37 cellular contexts compared by ENCODE assay signal in the genomic region with DNA sequence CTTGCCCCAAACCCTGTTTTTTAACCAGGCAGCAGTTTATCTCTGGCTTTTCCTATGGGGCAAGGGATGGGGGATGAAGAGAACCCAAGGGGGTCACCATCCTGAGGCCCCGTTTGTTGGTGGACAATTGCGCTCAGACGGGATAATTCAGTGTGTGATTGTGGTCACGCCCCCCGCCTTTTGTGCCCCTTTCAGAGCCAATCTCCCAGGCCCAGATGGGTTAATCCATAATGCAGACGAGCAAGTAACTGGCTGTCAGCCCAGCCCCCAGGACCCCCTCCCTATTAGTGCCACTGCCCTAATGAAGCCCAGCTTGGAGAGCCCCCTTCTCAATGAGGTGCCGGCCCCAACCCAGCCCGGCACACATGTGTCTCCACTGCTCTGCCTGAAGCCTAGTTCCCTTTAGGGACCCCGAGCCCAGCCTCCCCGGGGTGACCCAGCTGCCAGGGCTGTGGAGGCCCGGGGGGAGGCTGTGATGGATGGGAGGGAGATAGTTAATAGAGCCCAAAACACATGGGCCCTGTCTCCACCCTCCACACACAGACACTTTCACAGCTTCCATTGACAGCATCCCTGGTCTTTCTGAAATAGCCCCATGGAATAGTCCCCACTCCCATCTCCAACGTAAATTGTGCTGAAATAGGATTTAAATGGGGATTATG. TPM values are rescaled to one million over a fixed set of nuclear protein-coding genes. Genes with fewer than 3 reads are reported as not detected.
"Had no signal": no experiment of that assay in that cellular context is flagged by ENCODE, and none has a peak within 500 bp of the region (broad histone marks: within the 10 kb centered on the region; RNA-seq: fewer than 3 reads in every experiment).

No MANE protein-coding gene starts in this region.

- H3K36me3 Mint-ChIP-seq: activated CD8-positive, alpha-beta memory T cell treated with anti-CD3 and anti-CD28 coated beads, Interleukin-2, amount 10 ng/mL, durations not matched to agents 7 days and 5 days; activated naive CD8-positive, alpha-beta T cell treated with anti-CD3 and anti-CD28 coated beads, Interleukin-2, amount 10 ng/mL, durations not matched to agents 7 days and 5 days; brain; T-cell; WTC11 had no signal

- H3K9me3 Mint-ChIP-seq: activated naive CD4-positive, alpha-beta T cell treated with anti-CD3 and anti-CD28 coated beads for 36 hours; activated naive CD4-positive, alpha-beta T cell treated with anti-CD3 and anti-CD28 coated beads, Interleukin-2, amount 50 U/mL, for 72 hours; activated naive CD8-positive, alpha-beta T cell treated with anti-CD3 and anti-CD28 coated beads, Interleukin-2, amount 10 ng/mL, durations not matched to agents 7 days and 5 days; activated T-helper 1 cell treated with anti-CD3 and anti-CD28 coated beads, Interleukin-12 subunit alpha, Interleukin-12 subunit beta, Interleukin-2, Interleukin-4 antibody, amounts not matched to agents 30 ng/mL and 10 ng/mL and 1 ng/mL, durations not matched to agents 14 hours and 24 hours and 36 hours; activated T-helper 2 cell treated with anti-CD3 and anti-CD28 coated beads, Interferon-gamma antibody, Interleukin-2, Interleukin-4, amounts not matched to agents 10 μg/mL and 5 μg/mL and 100 μg/mL, durations not matched to agents 14 hours and 24 hours and 36 hours; dendritic cell treated with granulocyte-macrophage colony-stimulating factor and Interleukin-4, amounts not matched to agents 40 ng/mL and 50 ng/mL, for 4 days; T-cell; T-helper 1 cell treated with Interleukin-12 subunit alpha and Interleukin-12 subunit beta and Interleukin-4 antibody, amounts not matched to agents 30 μg/mL and 1 μg/mL, for 36 hours; WTC11 had no signal

- H3K36me3 ChIP-seq: ascending aorta, breast epithelium, cardiac muscle cell, colonic mucosa, esophagus muscularis mucosa, gastrocnemius medialis, heart left ventricle had no signal

- DNase-seq: activated CD4-positive, alpha-beta T cell treated with anti-CD3 and anti-CD28 coated beads for 48 hours; activated CD4-positive, alpha-beta T cell treated with anti-CD3 and anti-CD28 coated beads, Interleukin-2, amount 50 U/mL, for 1 hour; activated CD4-positive, alpha-beta T cell treated with anti-CD3 and anti-CD28 coated beads, Interleukin-2, amount 50 U/mL, for 48 hours; activated CD8-positive, alpha-beta memory T cell treated with anti-CD3 and anti-CD28 coated beads, Interleukin-2, amount 10 ng/mL, durations not matched to agents 7 days and 5 days; activated CD8-positive, alpha-beta memory T cell treated with anti-CD3 and anti-CD28 coated beads, Interleukin-2, amount 50 U/mL, for 4 hours; activated CD8-positive, alpha-beta T cell treated with anti-CD3 and anti-CD28 coated beads, Interleukin-2, amount 10 ng/mL, durations not matched to agents 7 days and 5 days; activated effector memory CD4-positive, alpha-beta T cell treated with anti-CD3 and anti-CD28 coated beads, Interleukin-2, amount 50 U/mL, for 16 hours; activated naive CD4-positive, alpha-beta T cell treated with anti-CD3 and anti-CD28 coated beads for 36 hours; activated naive CD8-positive, alpha-beta T cell treated with anti-CD3 and anti-CD28 coated beads, Interleukin-2, amount 10 ng/mL, durations not matched to agents 7 days and 5 days; activated T-cell treated with anti-CD3 and anti-CD28 coated beads, Interleukin-2, amount 50 U/mL, for 1 hour; activated T-cell treated with anti-CD3 and anti-CD28 coated beads, Interleukin-2, amount 50 U/mL, for 48 hours; central memory CD4-positive, alpha-beta T cell; cerebellar nuclear complex; colonic mucosa; dorsolateral prefrontal cortex; effector CD8-positive, alpha-beta T cell; erythroblast; foreskin keratinocyte; gastrocnemius medialis; glutamatergic neuron; heart left ventricle; SW 1271; T-cell; T1000 had no signal

- H3K4me1 ChIP-seq: breast epithelium, colonic mucosa, foreskin keratinocyte had no signal

- H3K9me3 ChIP-seq: ascending aorta, breast epithelium, colonic mucosa, esophagus muscularis mucosa, gastrocnemius medialis, heart left ventricle had no signal

- H3K27ac Mint-ChIP-seq: activated CD8-positive, alpha-beta memory T cell treated with anti-CD3 and anti-CD28 coated beads, Interleukin-2, amount 10 ng/mL, durations not matched to agents 7 days and 5 days; activated CD8-positive, alpha-beta T cell treated with anti-CD3 and anti-CD28 coated beads, Interleukin-2, amount 10 ng/mL, durations not matched to agents 7 days and 5 days; activated naive CD4-positive, alpha-beta T cell treated with anti-CD3 and anti-CD28 coated beads for 36 hours; activated naive CD4-positive, alpha-beta T cell treated with anti-CD3 and anti-CD28 coated beads, Interleukin-2, amount 50 U/mL, for 72 hours; activated naive CD8-positive, alpha-beta T cell treated with anti-CD3 and anti-CD28 coated beads, Interleukin-2, amount 10 ng/mL, durations not matched to agents 7 days and 5 days; activated T-helper 1 cell treated with anti-CD3 and anti-CD28 coated beads, Interleukin-12 subunit alpha, Interleukin-12 subunit beta, Interleukin-2, Interleukin-4 antibody, amounts not matched to agents 30 ng/mL and 10 ng/mL and 1 ng/mL, durations not matched to agents 14 hours and 24 hours and 36 hours; activated T-helper 2 cell treated with anti-CD3 and anti-CD28 coated beads, Interferon-gamma antibody, Interleukin-2, Interleukin-4, amounts not matched to agents 10 μg/mL and 5 μg/mL and 100 μg/mL, durations not matched to agents 14 hours and 24 hours and 36 hours; dendritic cell treated with granulocyte-macrophage colony-stimulating factor and Interleukin-4, amounts not matched to agents 40 ng/mL and 50 ng/mL, for 4 days; T-cell; T-helper 1 cell treated with Interleukin-12 subunit alpha and Interleukin-12 subunit beta and Interleukin-4 antibody, amounts not matched to agents 30 μg/mL and 1 μg/mL, for 36 hours; WTC11 had no signal

- ATAC-seq: activated CD8-positive, alpha-beta memory T cell treated with anti-CD3 and anti-CD28 coated beads, Interleukin-2, amount 10 ng/mL, durations not matched to agents 7 days and 5 days; activated CD8-positive, alpha-beta T cell treated with anti-CD3 and anti-CD28 coated beads, Interleukin-2, amount 10 ng/mL, durations not matched to agents 7 days and 5 days; activated naive CD4-positive, alpha-beta T cell treated with anti-CD3 and anti-CD28 coated beads, Interleukin-2, amount 50 U/mL, for 72 hours; foreskin keratinocyte; gastrocnemius medialis; heart left ventricle; T-cell; WTC11 had no signal

- H3K27ac ChIP-seq: ascending aorta, breast epithelium, cardiac muscle cell, colonic mucosa, dorsolateral prefrontal cortex, esophagus muscularis mucosa, foreskin keratinocyte, gastrocnemius medialis, heart left ventricle, VCaP had no signal

- H3K4me3 ChIP-seq: ascending aorta, breast epithelium, cardiac muscle cell, colonic mucosa, dorsolateral prefrontal cortex, esophagus muscularis mucosa, gastrocnemius medialis, heart left ventricle had no signal

- H3K4me3 Mint-ChIP-seq: activated CD8-positive, alpha-beta memory T cell treated with anti-CD3 and anti-CD28 coated beads, Interleukin-2, amount 10 ng/mL, durations not matched to agents 7 days and 5 days; activated CD8-positive, alpha-beta T cell treated with anti-CD3 and anti-CD28 coated beads, Interleukin-2, amount 10 ng/mL, durations not matched to agents 7 days and 5 days; activated naive CD4-positive, alpha-beta T cell treated with anti-CD3 and anti-CD28 coated beads for 36 hours; activated naive CD8-positive, alpha-beta T cell treated with anti-CD3 and anti-CD28 coated beads, Interleukin-2, amount 10 ng/mL, durations not matched to agents 7 days and 5 days; activated T-helper 1 cell treated with anti-CD3 and anti-CD28 coated beads, Interleukin-12 subunit alpha, Interleukin-12 subunit beta, Interleukin-2, Interleukin-4 antibody, amounts not matched to agents 30 ng/mL and 10 ng/mL and 1 ng/mL, durations not matched to agents 14 hours and 24 hours and 36 hours; dendritic cell treated with granulocyte-macrophage colony-stimulating factor and Interleukin-4, amounts not matched to agents 40 ng/mL and 50 ng/mL, for 4 days; T-cell; T-helper 1 cell treated with Interleukin-12 subunit alpha and Interleukin-12 subunit beta and Interleukin-4 antibody, amounts not matched to agents 30 μg/mL and 1 μg/mL, for 36 hours; WTC11 had no signal

RNA-seq across cellular contexts. Expression of a gene that starts 51.5 kb away (rescaled TPM):
- total RNA-seq: activated CD8-positive, alpha-beta memory T cell treated with anti-CD3 and anti-CD28 coated beads for 36 hours; activated CD8-positive, alpha-beta memory T cell treated with anti-CD3 and anti-CD28 coated beads, Interleukin-2, amount 10 ng/mL, durations not matched to agents 7 days and 5 days; activated naive CD4-positive, alpha-beta T cell treated with anti-CD3 and anti-CD28 coated beads for 36 hours; activated naive CD4-positive, alpha-beta T cell treated with anti-CD3 and anti-CD28 coated beads, Interleukin-2, amount 50 U/mL, for 72 hours; activated naive CD8-positive, alpha-beta T cell treated with anti-CD3 and anti-CD28 coated beads, Interleukin-2, amount 10 ng/mL, durations not matched to agents 7 days and 5 days; activated T-helper 1 cell treated with anti-CD3 and anti-CD28 coated beads, Interleukin-12 subunit alpha, Interleukin-12 subunit beta, Interleukin-2, Interleukin-4 antibody, amounts not matched to agents 30 ng/mL and 10 ng/mL and 1 ng/mL, durations not matched to agents 14 hours and 24 hours and 36 hours; activated T-helper 2 cell treated with anti-CD3 and anti-CD28 coated beads, Interferon-gamma antibody, Interleukin-2, Interleukin-4, amounts not matched to agents 10 μg/mL and 5 μg/mL and 100 μg/mL, durations not matched to agents 14 hours and 24 hours and 36 hours had no signal
